8 cellular contexts compared by ENCODE assay signal in the genomic region with DNA sequence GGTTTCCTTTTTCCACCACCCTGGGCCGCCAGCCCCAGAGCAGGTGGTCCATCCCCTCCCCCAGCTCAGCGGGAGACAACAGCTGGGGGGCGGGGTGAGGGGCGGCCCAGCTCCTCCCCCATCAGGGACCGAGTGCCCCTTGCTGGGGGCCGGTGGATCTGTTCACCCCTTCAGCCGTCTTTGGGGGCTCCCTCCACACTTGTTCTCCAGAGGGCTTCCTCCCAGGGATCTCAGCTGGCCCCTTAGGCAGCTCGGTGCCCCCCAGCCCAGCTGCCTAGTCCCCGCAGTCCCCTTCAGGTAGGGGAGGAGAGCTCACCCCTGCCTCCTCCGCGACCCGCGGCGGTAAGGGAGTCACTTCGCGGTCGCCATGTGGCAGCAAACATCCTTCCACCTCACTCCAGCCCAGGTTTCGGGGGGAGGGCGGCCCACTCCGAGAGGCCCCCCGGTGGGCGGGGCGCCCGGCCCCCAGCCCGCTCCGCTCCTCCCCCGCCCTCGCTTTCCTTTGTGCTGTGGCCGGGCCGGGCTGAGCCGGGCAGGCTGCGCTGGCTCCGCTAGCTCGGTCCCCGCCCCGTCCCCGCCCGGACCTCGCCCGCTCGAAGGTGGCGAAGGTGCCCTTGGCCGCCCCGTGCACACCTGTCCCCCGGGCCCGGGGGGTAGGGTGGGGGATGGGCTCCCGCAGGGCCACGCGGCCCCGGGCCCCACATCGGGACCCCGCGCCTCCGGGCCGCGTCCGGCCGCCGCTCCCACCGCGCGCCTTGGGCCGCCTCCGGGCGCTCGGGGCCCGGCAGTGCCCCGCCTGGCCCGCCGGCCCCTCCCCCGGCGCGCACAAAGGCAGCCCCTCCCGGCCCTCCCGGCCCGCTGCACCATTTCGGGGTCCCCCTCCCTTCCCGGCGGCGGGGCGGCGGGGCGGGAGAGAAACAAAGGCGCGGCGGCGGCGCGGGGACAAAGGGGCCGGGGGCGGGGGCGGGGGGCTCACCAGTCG. TPM values are rescaled to one million over a fixed set of nuclear protein-coding genes. Genes with fewer than 3 reads are reported as not detected.
DNase-seq lines count a peak whose midpoint lies in the region; TF ChIP-seq lines count a peak whose summit lies in the region.

No MANE protein-coding gene starts in this region.

- H3K27me3 Mint-ChIP-seq in HFFc6 (ENCODE audit: insufficient read depth) = peaks cover 43% of the 10 kb centered on the region

- peaks cover 14% of the 10 kb centered on the region for H3K36me3 Mint-ChIP-seq in HFFc6 (ENCODE audit: low read depth)

- peaks cover 3% of the 10 kb centered on the region; the same call in 1 of the 2 replicates for H3K9me3 Mint-ChIP-seq in HFFc6

- H3K4me3 Mint-ChIP-seq in HFFc6 = peak overlapping the region; percentile 92

- intact Hi-C loops in adrenal gland (cut with DNase I) = no loop called here

- DNase-seq in ELR (ENCODE audit: low read depth) = peak; percentile 65
- no peak for DNase-seq in HFFc6
- DNase-seq in SJCRH30 = peak; percentile 86 to 90
- peak; percentile 80 for DNase-seq in astrocyte of the hippocampus (ENCODE audit: low read depth, low spot score)
- no peak for DNase-seq in kidney epithelial cell (ENCODE audit: low read depth)
- peak; percentile 81 to 82 for DNase-seq in stimulated activated CD8-positive, alpha-beta memory T cell treated with anti-CD3 and anti-CD28 coated beads, Interleukin-15, amount 100 ng/mL, for 48 hours (ENCODE audit: low read depth in 2 of 2)
- no peak for DNase-seq in adrenal gland
- no peak for DNase-seq in activated CD4-positive, CD25-positive, alpha-beta regulatory T cell (lab: John Stamatoyannopoulos, UW)

- H3K4me1 ChIP-seq in SJCRH30 (peaks cover 31% of the 10 kb centered on the region), adrenal gland (replicated peaks in 1 of 2) (peaks cover 7 to 12% of the 10 kb centered on the region in 2 donors)

- 2 to 8% (median 5%) methylated on average over 4 to 86 of the region's 93 CpGs; no CpG with 5 or more reads in 1 of the 4 donors for WGBS in adrenal gland, 4 donors

- H3K27me3 ChIP-seq in SJCRH30 (no peaks in the 10 kb centered on the region), kidney epithelial cell (ENCODE audit: control insufficient read depth, insufficient read depth, low read length) (no peaks in the 10 kb centered on the region), adrenal gland (peaks cover 10% of the 10 kb centered on the region)

- H3K9me3 ChIP-seq in SJCRH30 (replicated peaks) = no peaks in the 10 kb centered on the region
- no peaks in the 10 kb centered on the region for H3K9me3 ChIP-seq in adrenal gland (replicated peaks in 1 of 3)

- TF ChIP-seq CTCF in HFFc6 (IDR thresholded peaks at IDR 0.05) (no peak), kidney epithelial cell (IDR thresholded peaks at IDR 0.05; ENCODE audit: insufficient read depth, low read length, poor library complexity, severe bottlenecking) (no peak), adrenal gland (IDR thresholded peaks at IDR 0.05) (no peak)

- H3K4me1 Mint-ChIP-seq in HFFc6 (ENCODE audit: low read depth) = peaks cover 75% of the 10 kb centered on the region

- H3K4me3 ChIP-seq in SJCRH30 = peak overlapping the region; percentile 90
- peak overlapping the region; percentile 69 for H3K4me3 ChIP-seq in kidney epithelial cell (ENCODE audit: low read depth, low read length)
- H3K4me3 ChIP-seq in adrenal gland = peak overlapping the region in 2 of 4 donors; percentile 43 to 80

- peak overlapping the region; percentile 97 for H3K27ac Mint-ChIP-seq in HFFc6

- H3K27ac ChIP-seq in SJCRH30 (peak overlapping the region; percentile 94), adrenal gland (peak overlapping the region in 2 of 5 donors; percentile 44 to 75)

- peak in 1 of 2 donors; percentile 13 for TF ChIP-seq POLR2A in adrenal gland (IDR thresholded peaks at IDR 0.05)

- H3K36me3 ChIP-seq in SJCRH30 = peaks cover 45% of the 10 kb centered on the region
- peaks cover 2% of the 10 kb centered on the region for H3K36me3 ChIP-seq in kidney epithelial cell (ENCODE audit: control insufficient read depth, insufficient read depth, low read length)
- no peaks in the 10 kb centered on the region for H3K36me3 ChIP-seq in adrenal gland (replicated peaks in 1 of 2)

RNA-seq across cellular contexts. Expression of gene DBN1, which starts 0.7 kb away (rescaled TPM):
- total RNA-seq in HFFc6 (2021; fragmentation: NEBNext Ultra II Directional; extraction: Animal tissue kit (Norgen Biotek cat#: 25700)) = 100 to 1,000 TPM; 346 to 394 (median 358) TPM
- 239 and 265 TPM in 2 replicates for total RNA-seq in SJCRH30 (2014; rRNA removed; shearing (Covaris generic))
- total RNA-seq in kidney epithelial cell (429 and 434 TPM in 2 replicates), adrenal gland (10 to 100 TPM; 11.5 to 17.5 (median 12.6) TPM)
- 10 to 100 TPM in 2 of 3 donors, 1 to 10 TPM in 1; 5.1 to 47.1 (median 19.1) TPM for polyA plus RNA-seq in adrenal gland

RNA-seq across cellular contexts. Expression of gene PDLIM7, which starts 24.7 kb away (rescaled TPM):
- 100 to 1,000 TPM; 339 to 353 (median 343) TPM for total RNA-seq in HFFc6 (2021; fragmentation: NEBNext Ultra II Directional; extraction: Animal tissue kit (Norgen Biotek cat#: 25700))
- total RNA-seq in SJCRH30 (2014; rRNA removed; shearing (Covaris generic)) = 58.4 and 68.5 TPM in 2 replicates
- total RNA-seq in kidney epithelial cell = 467 and 551 TPM in 2 replicates
- 10 to 100 TPM; 19.0 to 63.2 (median 38.9) TPM for total RNA-seq in adrenal gland
- polyA plus RNA-seq in adrenal gland = 100 to 1,000 TPM in 2 of 3 donors, 1 to 10 TPM in 1; 6.5 to 246 (median 131) TPM

RNA-seq across cellular contexts. Expression of gene PRR7, which starts 26.1 kb away (rescaled TPM):
- 10 to 100 TPM in 4 of 6 experiments, 1 to 10 TPM in 2; 8.9 to 16.9 (median 10.4) TPM for total RNA-seq in HFFc6 (2021; fragmentation: NEBNext Ultra II Directional; extraction: Animal tissue kit (Norgen Biotek cat#: 25700))
- total RNA-seq in SJCRH30 (2014; rRNA removed; shearing (Covaris generic)) = 6.4 TPM in 2 replicates
- total RNA-seq in kidney epithelial cell (5.8 and 10.3 TPM in 2 replicates), adrenal gland (10 to 100 TPM in 1 of 8 donors, 1 to 10 TPM in 7; 3.8 to 13.5 (median 6.9) TPM)
- polyA plus RNA-seq in adrenal gland = 1 to 10 TPM in 2 of 3 donors, not detected in 1; 5.4 to 9.8 TPM

RNA-seq across cellular contexts. Expression of gene DOK3, which starts 36.9 kb away (rescaled TPM):
- total RNA-seq in HFFc6 (2021; fragmentation: NEBNext Ultra II Directional; extraction: Animal tissue kit (Norgen Biotek cat#: 25700)) = 1 to 10 TPM; 1.1 to 2.6 (median 1.3) TPM
- total RNA-seq in SJCRH30 (2014; rRNA removed; shearing (Covaris generic)) = 3.0 and 6.2 TPM in 2 replicates
- total RNA-seq in kidney epithelial cell (1.1 TPM in 2 replicates), adrenal gland (10 to 100 TPM in 6 of 8 donors, 1 to 10 TPM in 2; 8.2 to 49.1 (median 13.5) TPM)
- 10 to 100 TPM in 2 of 3 donors, 1 to 10 TPM in 1; 2.3 to 38.5 (median 10.7) TPM for polyA plus RNA-seq in adrenal gland

RNA-seq across cellular contexts. Expression of gene DDX41, which starts 44.0 kb away (rescaled TPM):
- total RNA-seq in HFFc6 (2021; fragmentation: NEBNext Ultra II Directional; extraction: Animal tissue kit (Norgen Biotek cat#: 25700)) = 100 to 1,000 TPM in 3 of 6 experiments, 10 to 100 TPM in 3; 83.8 to 105 (median 98.5) TPM
- 68.5 and 76.8 TPM in 2 replicates for total RNA-seq in SJCRH30 (2014; rRNA removed; shearing (Covaris generic))
- total RNA-seq in kidney epithelial cell (151 and 191 TPM in 2 replicates), adrenal gland (100 to 1,000 TPM in 5 of 8 donors, 10 to 100 TPM in 3; 71.4 to 180 (median 109) TPM)
- 100 to 1,000 TPM in 2 of 3 donors, 10 to 100 TPM in 1; 47.0 to 145 (median 124) TPM for polyA plus RNA-seq in adrenal gland

Comparison
In these comparisons a context has a peak if more than half of its experiments do, and no peak if none do; other contexts are left out.
1. DNase-seq: peak in ELR (single experiment), SJCRH30 (2 of 2), astrocyte of the hippocampus (single experiment) and stimulated activated CD8-positive, alpha-beta memory T cell treated with anti-CD3 and anti-CD28 coated beads, Interleukin-15, amount 100 ng/mL, for 48 hours (2 of 2); none in HFFc6 (single experiment), kidney epithelial cell (single experiment), adrenal gland (0 of 7) and activated CD4-positive, CD25-positive, alpha-beta regulatory T cell (0 of 4).
2. RNA of gene DBN1, which starts 0.7 kb away (total RNA-seq): 429 to 434 TPM in kidney epithelial cell, 346 to 394 TPM in HFFc6 and 239 to 265 TPM in SJCRH30; 11.5 to 17.5 TPM in adrenal gland; every median in the first group is over 10 times any median in the second.